Comparison of ENCODE assay signal across 13 cellular contexts in genomic region chr10:116654816-116655215, GRCh38. TPM values are rescaled to one million over a fixed set of nuclear protein-coding genes. Genes with fewer than 3 reads are reported as not detected.
DNase-seq lines count a peak whose midpoint lies in the region; ATAC-seq, FAIRE-seq and TF ChIP-seq lines count a peak whose summit lies in the region.
"Had no signal": no experiment of that assay in that cellular context is flagged by ENCODE, and none has a peak within 500 bp of the region (broad histone marks: within the 10 kb centered on the region; RNA-seq: fewer than 3 reads in every experiment).

No MANE protein-coding gene starts in this region.

- peak; percentile 11 for TF ChIP-seq CTCF in bronchial epithelial cell (IDR thresholded peaks at IDR 0.05; ENCODE audit: insufficient read depth, low read length, severe bottlenecking)
- TF ChIP-seq CTCF in osteocyte (IDR thresholded peaks at IDR 0.05), result peak; percentile 17

- no peaks in the 10 kb centered on the region for H3K36me3 Mint-ChIP-seq in osteocyte (ENCODE audit: unreplicated experiment)
- no peaks in the 10 kb centered on the region for H3K36me3 Mint-ChIP-seq in activated naive CD4-positive, alpha-beta T cell treated with anti-CD3 and anti-CD28 coated beads, Interleukin-2, amount 10 ng/mL, durations not matched to agents 7 days and 5 days

- DNase-seq in bronchial epithelial cell (ENCODE audit: low read depth) (no peak), osteocyte (ENCODE audit: extremely low spot score, unreplicated experiment) (no peak)
- no peak for DNase-seq in activated naive CD4-positive, alpha-beta T cell treated with anti-CD3 and anti-CD28 coated beads, Interleukin-2, amount 10 ng/mL, durations not matched to agents 7 days and 5 days
- DNase-seq: activated CD4-positive, alpha-beta T cell treated with anti-CD3 and anti-CD28 coated beads for 48 hours; HCEC 1CT; mucosa of descending colon; stimulated activated CD4-positive, alpha-beta T cell treated with anti-CD3 and anti-CD28 coated beads, Interleukin-1b, Interleukin-23, amount 100 ng/mL, for 48 hours had no signal

- H3K4me1 Mint-ChIP-seq in osteocyte (ENCODE audit: unreplicated experiment), result no peaks in the 10 kb centered on the region
- H3K4me1 Mint-ChIP-seq in activated naive CD4-positive, alpha-beta T cell treated with anti-CD3 and anti-CD28 coated beads, Interleukin-2, amount 10 ng/mL, durations not matched to agents 7 days and 5 days, result no peaks in the 10 kb centered on the region

- FAIRE-seq in bronchial epithelial cell (lab: Jason Lieb, UNC), result no peak

- peak; percentile 70 for ATAC-seq in GM18511 (IDR thresholded peaks at IDR 0.05; ENCODE audit: unreplicated experiment)
- ATAC-seq in HG03442 (IDR thresholded peaks at IDR 0.05; ENCODE audit: unreplicated experiment), result peak; percentile 50
- no peak for ATAC-seq in GM18519 (IDR thresholded peaks at IDR 0.05; ENCODE audit: low FRiP score, unreplicated experiment)
- ATAC-seq in GM21717 (IDR thresholded peaks at IDR 0.05; ENCODE audit: unreplicated experiment), result no peak
- ATAC-seq: mucosa of descending colon had no signal

- CTCF ChIA-PET in activated naive CD4-positive, alpha-beta T cell treated with anti-CD3 and anti-CD28 coated beads, Interleukin-2, amount 10 ng/mL, durations not matched to agents 7 days and 5 days (lab: Charles Lee), result no interaction called here

- H3K4me3 ChIP-seq in bronchial epithelial cell (ENCODE audit: low read depth, low read length), result no peak overlapping the region
- H3K4me3 ChIP-seq: mucosa of descending colon had no signal

- H3K27me3 Mint-ChIP-seq in osteocyte (ENCODE audit: unreplicated experiment), result peaks cover 14% of the 10 kb centered on the region
- H3K27me3 Mint-ChIP-seq in activated naive CD4-positive, alpha-beta T cell treated with anti-CD3 and anti-CD28 coated beads, Interleukin-2, amount 10 ng/mL, durations not matched to agents 7 days and 5 days, result peaks cover 4% of the 10 kb centered on the region

- H3K27ac Mint-ChIP-seq in osteocyte (ENCODE audit: unreplicated experiment), result no peak overlapping the region
- no peak overlapping the region for H3K27ac Mint-ChIP-seq in activated naive CD4-positive, alpha-beta T cell treated with anti-CD3 and anti-CD28 coated beads, Interleukin-2, amount 10 ng/mL, durations not matched to agents 7 days and 5 days

- no peaks in the 10 kb centered on the region for H3K36me3 ChIP-seq in bronchial epithelial cell (ENCODE audit: control insufficient read depth, insufficient read depth, low read length)

- no peak overlapping the region for H3K4me3 Mint-ChIP-seq in osteocyte (ENCODE audit: unreplicated experiment)
- H3K4me3 Mint-ChIP-seq in activated naive CD4-positive, alpha-beta T cell treated with anti-CD3 and anti-CD28 coated beads, Interleukin-2, amount 10 ng/mL, durations not matched to agents 7 days and 5 days, result no peak overlapping the region

- no peaks in the 10 kb centered on the region for H3K27me3 ChIP-seq in bronchial epithelial cell (ENCODE audit: control insufficient read depth, insufficient read depth, low read length)

- H3K9me3 Mint-ChIP-seq in osteocyte (ENCODE audit: unreplicated experiment), result peaks cover 6% of the 10 kb centered on the region
- H3K9me3 Mint-ChIP-seq in activated naive CD4-positive, alpha-beta T cell treated with anti-CD3 and anti-CD28 coated beads, Interleukin-2, amount 10 ng/mL, durations not matched to agents 7 days and 5 days, result no peaks in the 10 kb centered on the region

RNA-seq across cellular contexts. Expression of gene PNLIPRP2, which starts 34.1 kb away (rescaled TPM):
- total RNA-seq in bronchial epithelial cell (not detected in 2 replicates), osteocyte (not detected in 2 replicates)
- total RNA-seq: fibroblast of lung, temporal lobe had no signal

Comparison
In these comparisons a context has a peak if more than half of its experiments do, and no peak if none do; other contexts are left out.
1. ATAC-seq: peak in GM18511 (single experiment) and HG03442 (single experiment); none in GM18519 (single experiment) and GM21717 (single experiment).